34 cellular contexts compared by ENCODE assay signal in the genomic region with DNA sequence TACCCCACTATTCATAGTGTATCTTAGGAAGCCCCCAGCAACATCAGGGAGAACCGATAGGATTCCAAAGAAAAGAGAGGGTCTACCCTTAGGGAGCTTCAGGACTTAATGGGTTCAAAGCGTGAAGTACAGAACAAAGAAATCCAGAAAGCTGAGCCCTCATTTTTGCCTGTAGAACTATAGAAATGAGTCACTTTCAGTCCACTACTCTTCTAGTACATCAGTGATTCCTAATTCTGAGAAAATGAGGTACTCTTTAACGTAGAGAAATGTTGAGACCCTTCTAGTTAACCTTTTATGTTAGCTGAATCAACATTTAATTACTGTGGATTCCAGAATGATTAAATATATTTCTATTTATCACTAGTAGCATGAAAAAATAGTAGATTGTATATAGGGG. TPM values are rescaled to one million over a fixed set of nuclear protein-coding genes. Genes with fewer than 3 reads are reported as not detected.
"Had no signal": no experiment of that assay in that cellular context is flagged by ENCODE, and none has a peak within 500 bp of the region (broad histone marks: within the 10 kb centered on the region; RNA-seq: fewer than 3 reads in every experiment).

No MANE protein-coding gene starts in this region.

- H3K4me3 Mint-ChIP-seq: activated CD4-positive, alpha-beta memory T cell treated with anti-CD3 and anti-CD28 coated beads, Interleukin-2, amount 10 ng/mL, durations not matched to agents 7 days and 5 days; activated CD4-positive, alpha-beta T cell treated with anti-CD3 and anti-CD28 coated beads, Interleukin-2, amount 10 ng/mL, durations not matched to agents 24 days and 14 days; activated CD8-positive, alpha-beta memory T cell treated with anti-CD3 and anti-CD28 coated beads, Interleukin-2, amount 10 ng/mL, durations not matched to agents 7 days and 5 days; activated naive CD4-positive, alpha-beta T cell treated with anti-CD3 and anti-CD28 coated beads for 36 hours; effector memory CD8-positive, alpha-beta T cell; naive thymus-derived CD8-positive, alpha-beta T cell; neural progenitor cell; stimulated activated naive B cell treated with anti-CD40 and anti-IgM and Interleukin-4, amounts not matched to agents 10 μg/mL and 1 μg/mL and 100 μg/mL, for 72 hours; T-helper 1 cell treated with Interleukin-12 subunit alpha and Interleukin-12 subunit beta and Interleukin-4 antibody, amounts not matched to agents 30 μg/mL and 1 μg/mL, for 36 hours had no signal

- H3K4me1 Mint-ChIP-seq: activated CD4-positive, alpha-beta T cell treated with anti-CD3 and anti-CD28 coated beads, Interleukin-2, amount 10 ng/mL, durations not matched to agents 24 days and 14 days; stimulated activated naive B cell treated with anti-CD40 and anti-IgM and Interleukin-4, amounts not matched to agents 10 μg/mL and 1 μg/mL and 100 μg/mL, for 72 hours had no signal

- FAIRE-seq: astrocyte, keratinocyte, small intestine, TTC549 had no signal

- H2AFZ ChIP-seq: hepatocyte, parathyroid adenoma had no signal

- H3K27ac Mint-ChIP-seq: activated CD4-positive, alpha-beta memory T cell treated with anti-CD3 and anti-CD28 coated beads, Interleukin-2, amount 10 ng/mL, durations not matched to agents 7 days and 5 days; activated CD4-positive, alpha-beta T cell treated with anti-CD3 and anti-CD28 coated beads, Interleukin-2, amount 10 ng/mL, durations not matched to agents 24 days and 14 days; activated CD8-positive, alpha-beta memory T cell treated with anti-CD3 and anti-CD28 coated beads, Interleukin-2, amount 10 ng/mL, durations not matched to agents 7 days and 5 days; activated naive CD4-positive, alpha-beta T cell treated with anti-CD3 and anti-CD28 coated beads for 36 hours; effector memory CD8-positive, alpha-beta T cell; neural progenitor cell; stimulated activated naive B cell treated with anti-CD40 and anti-IgM and Interleukin-4, amounts not matched to agents 10 μg/mL and 1 μg/mL and 100 μg/mL, for 72 hours; T-helper 1 cell treated with Interleukin-12 subunit alpha and Interleukin-12 subunit beta and Interleukin-4 antibody, amounts not matched to agents 30 μg/mL and 1 μg/mL, for 36 hours had no signal

- H3K4me3 ChIP-seq: gastrocnemius medialis, hepatocyte, neural progenitor cell, psoas muscle, sigmoid colon, tibial nerve had no signal

- DNase-seq: activated CD4-positive, alpha-beta memory T cell treated with anti-CD3 and anti-CD28 coated beads, Interleukin-2, amount 10 ng/mL, durations not matched to agents 7 days and 5 days; activated CD4-positive, alpha-beta T cell treated with anti-CD3 and anti-CD28 coated beads, Interleukin-2, amount 10 ng/mL, durations not matched to agents 24 days and 14 days; activated CD8-positive, alpha-beta memory T cell treated with anti-CD3 and anti-CD28 coated beads, Interleukin-2, amount 10 ng/mL, durations not matched to agents 7 days and 5 days; activated effector memory CD4-positive, alpha-beta T cell treated with anti-CD3 and anti-CD28 coated beads, Interleukin-2, amount 50 U/mL, for 16 hours; activated naive CD4-positive, alpha-beta T cell treated with anti-CD3 and anti-CD28 coated beads for 36 hours; amniotic stem cell; caudate nucleus; cortex of kidney; effector memory CD8-positive, alpha-beta T cell; erythroblast; gastrocnemius medialis; glutamatergic neuron; left cardiac atrium; midbrain; naive thymus-derived CD8-positive, alpha-beta T cell; occipital lobe; psoas muscle; sigmoid colon; small intestine; stimulated activated CD4-positive, alpha-beta T cell treated with anti-CD3 and anti-CD28 coated beads, Interleukin-4, amount 100 ng/mL, for 24 hours; stimulated activated naive B cell treated with anti-CD40 and anti-IgM and Interleukin-4, amounts not matched to agents 10 μg/mL and 1 μg/mL and 100 μg/mL, for 72 hours; T-helper 9 cell; WERI-Rb-1 had no signal

- H3K9me3 Mint-ChIP-seq: activated CD4-positive, alpha-beta memory T cell treated with anti-CD3 and anti-CD28 coated beads, Interleukin-2, amount 10 ng/mL, durations not matched to agents 7 days and 5 days; activated CD4-positive, alpha-beta T cell treated with anti-CD3 and anti-CD28 coated beads, Interleukin-2, amount 10 ng/mL, durations not matched to agents 24 days and 14 days; activated naive CD4-positive, alpha-beta T cell treated with anti-CD3 and anti-CD28 coated beads for 36 hours; effector memory CD8-positive, alpha-beta T cell; naive thymus-derived CD8-positive, alpha-beta T cell; stimulated activated naive B cell treated with anti-CD40 and anti-IgM and Interleukin-4, amounts not matched to agents 10 μg/mL and 1 μg/mL and 100 μg/mL, for 72 hours; T-helper 1 cell treated with Interleukin-12 subunit alpha and Interleukin-12 subunit beta and Interleukin-4 antibody, amounts not matched to agents 30 μg/mL and 1 μg/mL, for 36 hours had no signal

- H3K27ac ChIP-seq: hepatocyte, neural progenitor cell, parathyroid adenoma, psoas muscle, sigmoid colon, tibial nerve, WERI-Rb-1 had no signal

- H3K9me3 ChIP-seq: gastrocnemius medialis, psoas muscle, sigmoid colon, tibial nerve had no signal

- H3K9ac ChIP-seq: neural progenitor cell, parathyroid adenoma had no signal

- H3K36me3 Mint-ChIP-seq: activated CD8-positive, alpha-beta memory T cell treated with anti-CD3 and anti-CD28 coated beads, Interleukin-2, amount 10 ng/mL, durations not matched to agents 7 days and 5 days; naive thymus-derived CD8-positive, alpha-beta T cell; neural progenitor cell; stimulated activated naive B cell treated with anti-CD40 and anti-IgM and Interleukin-4, amounts not matched to agents 10 μg/mL and 1 μg/mL and 100 μg/mL, for 72 hours had no signal

- H3K4me1 ChIP-seq: neural progenitor cell, parathyroid adenoma, psoas muscle, sigmoid colon, tibial nerve had no signal

- H3K27me3 ChIP-seq: gastrocnemius medialis, hepatocyte, sigmoid colon, tibial nerve had no signal

- H3K4me2 ChIP-seq: hepatocyte, neural progenitor cell had no signal

- H3K79me2 ChIP-seq: hepatocyte, parathyroid adenoma had no signal

- ATAC-seq: activated CD4-positive, CD25-positive, alpha-beta regulatory T cell treated with anti-CD3 and anti-CD28 coated beads, Interleukin-2, amount 50 U/mL, for 24 hours; activated CD8-positive, alpha-beta memory T cell treated with anti-CD3 and anti-CD28 coated beads, Interleukin-2, amount 10 ng/mL, durations not matched to agents 7 days and 5 days; effector memory CD8-positive, alpha-beta T cell; gastrocnemius medialis; naive thymus-derived CD8-positive, alpha-beta T cell; stimulated activated naive B cell treated with anti-CD40 and anti-IgM and Interleukin-4, amounts not matched to agents 10 μg/mL and 1 μg/mL and 100 μg/mL, for 72 hours had no signal

- H3K36me3 ChIP-seq: gastrocnemius medialis, neural progenitor cell, sigmoid colon, tibial nerve, WERI-Rb-1 had no signal

RNA-seq across cellular contexts. Expression of gene TDRD1, which starts 1.8 kb away (rescaled TPM):
- total RNA-seq: astrocyte, chondrocyte, hepatocyte had no signal
- polyA plus RNA-seq: hepatocyte had no signal

RNA-seq across cellular contexts. Expression of gene VWA2, which starts 58.1 kb away (rescaled TPM):
- total RNA-seq: activated CD4-positive, alpha-beta memory T cell treated with anti-CD3 and anti-CD28 coated beads, Interleukin-2, amount 10 ng/mL, durations not matched to agents 7 days and 5 days; activated CD4-positive, alpha-beta T cell treated with anti-CD3 and anti-CD28 coated beads, Interleukin-2, amount 10 ng/mL, durations not matched to agents 24 days and 14 days; activated CD8-positive, alpha-beta memory T cell treated with anti-CD3 and anti-CD28 coated beads, Interleukin-2, amount 10 ng/mL, durations not matched to agents 7 days and 5 days; activated naive CD4-positive, alpha-beta T cell treated with anti-CD3 and anti-CD28 coated beads for 36 hours; chondrocyte; naive thymus-derived CD8-positive, alpha-beta T cell; psoas muscle had no signal
- polyA plus RNA-seq: liver; naive thymus-derived CD8-positive, alpha-beta T cell; psoas muscle had no signal
